In genomic region chr7:112939589-112940313, GRCh38 we compare ENCODE assay signal across 8 cellular contexts.
DNase-seq lines count a peak whose midpoint lies in the region; ATAC-seq and TF ChIP-seq lines count a peak whose summit lies in the region.

No MANE protein-coding gene starts in this region.

- peaks cover 8% of the 10 kb centered on the region for H3K79me1 ChIP-seq in trophoblast cell (ENCODE audit: low read length)

- H3K27me3 ChIP-seq in heart left ventricle (no peaks in the 10 kb centered on the region), trophoblast cell (ENCODE audit: insufficient read depth, low read length) (no peaks in the 10 kb centered on the region), transverse colon (no peaks in the 10 kb centered on the region)

- H4K91ac ChIP-seq in trophoblast cell (ENCODE audit: low read depth, low read length): peak overlapping the region; percentile 67

- no peaks in the 10 kb centered on the region for H3K9me3 ChIP-seq in heart left ventricle
- no peaks in the 10 kb centered on the region for H3K9me3 ChIP-seq in trophoblast cell (ENCODE audit: insufficient read depth, low read depth, low read length)
- H3K9me3 ChIP-seq in transverse colon: no peaks in the 10 kb centered on the region

- H3K9ac ChIP-seq in trophoblast cell (ENCODE audit: low read length): peak overlapping the region; percentile 88

- ATAC-seq in HG02852 (IDR thresholded peaks at IDR 0.05; ENCODE audit: unreplicated experiment) (peak; percentile 96), heart left ventricle (peak; percentile 98 to 99 (median 99))

- TF ChIP-seq EP300 in transverse colon (IDR thresholded peaks at IDR 0.05; ENCODE audit: low read depth): no peak

- peaks cover 5 to 41% (median 24%) of the 10 kb centered on the region in 12 donors for H3K4me1 ChIP-seq in heart left ventricle
- H3K4me1 ChIP-seq in trophoblast cell (ENCODE audit: control insufficient read depth in 1 of 2, insufficient read depth in 2 of 2, low read length in 2 of 2): peaks cover 3 to 6% of the 10 kb centered on the region in 2 experiments
- peaks cover 0 to 34% (median 13%) of the 10 kb centered on the region in 4 donors for H3K4me1 ChIP-seq in transverse colon

- H4K12ac ChIP-seq in trophoblast cell (ENCODE audit: low read depth, low read length): peak overlapping the region; percentile 66

- TF ChIP-seq POLR2A in heart left ventricle (IDR thresholded peaks at IDR 0.05): peak in 1 of 2 donors; percentile 79
- peak; percentile 54 for TF ChIP-seq POLR2A in transverse colon (IDR thresholded peaks at IDR 0.05)

- H2BK12ac ChIP-seq in trophoblast cell (ENCODE audit: low read length): no peak overlapping the region

- H3K27ac ChIP-seq in heart left ventricle: peak overlapping the region; percentile 47 to 90 (median 85)
- H3K27ac ChIP-seq in trophoblast cell (ENCODE audit: low read depth, low read length): peak overlapping the region; percentile 66
- H3K27ac ChIP-seq in transverse colon: peak overlapping the region; percentile 79 to 88 (median 84)

- H3K4ac ChIP-seq in trophoblast cell (ENCODE audit: low read depth, low read length): peak overlapping the region; percentile 9

- H2AK5ac ChIP-seq in trophoblast cell (ENCODE audit: low read length): no peak overlapping the region

- intact Hi-C loops in heart left ventricle (cut with DNase I): loop anchor here in 8 of 10 donors (5.0 to 10.0 kb wide), 4 partner anchors 145 to 178 kb away; partner anchors contain the start of genes SMIM30 (in 7 of the 8) and TMEM168 (in 2 of the 8)
- intact Hi-C loops in transverse colon (cut with DNase I; ENCODE audit: low total_unique reads): no loop called here

- H3K4me2 ChIP-seq in trophoblast cell (ENCODE audit: low read length): peak overlapping the region; percentile 91

- H3K36me3 ChIP-seq in heart left ventricle (no peaks in the 10 kb centered on the region), trophoblast cell (ENCODE audit: control insufficient read depth in 1 of 2, insufficient read depth in 2 of 2, low read length in 2 of 2) (no peaks in the 10 kb centered on the region), transverse colon (no peaks in the 10 kb centered on the region)

- peak overlapping the region; percentile 77 for H3K18ac ChIP-seq in trophoblast cell (ENCODE audit: low read length)

- peak overlapping the region; percentile 71 for H3K14ac ChIP-seq in trophoblast cell (ENCODE audit: low read length)

- 0 to 1% (median 0%) methylated on average over 40 to 53 of the region's 53 CpGs for WGBS in heart left ventricle, 4 donors
- WGBS in trophoblast cell (ENCODE audit: extremely low coverage, insufficient coverage, insufficient read length): no CpG with 5 or more reads among the region's 53 CpGs
- 0 to 1% methylated on average over 5 to 46 of the region's 53 CpGs for WGBS in transverse colon (ENCODE audit: low coverage in 1 of 2), 2 donors

- no peak for TF ChIP-seq CTCF in GM13976 (IDR thresholded peaks at IDR 0.05; ENCODE audit: borderline replicate concordance, control extremely low read depth, extremely low read depth, insufficient read depth, missing control alignments)
- peak in 1 of 12 donors; percentile 9 for TF ChIP-seq CTCF in heart left ventricle (IDR thresholded peaks at IDR 0.05)
- no peak for TF ChIP-seq CTCF in transverse colon (IDR thresholded peaks at IDR 0.05)

- peak overlapping the region; percentile 94 for H4K8ac ChIP-seq in trophoblast cell (ENCODE audit: low read depth, low read length)

- H2BK5ac ChIP-seq in trophoblast cell (ENCODE audit: low read depth, low read length, poor library complexity): peak overlapping the region; percentile 74

- peak overlapping the region; percentile 58 for H2AFZ ChIP-seq in trophoblast cell (ENCODE audit: insufficient read depth, low read length, poor library complexity)

- peak; percentile 95 for DNase-seq in GM13976 (ENCODE audit: low spot score)
- peak; percentile 96 for DNase-seq in NCI-H1436 treated with DMSO at 0.1 percent for 48 hours (lab: John Stamatoyannopoulos, UW)
- peak; percentile 99 for DNase-seq in T follicular helper cell (ENCODE audit: low read depth)
- DNase-seq in amniotic epithelial cell (ENCODE audit: low read depth): peak; percentile 98
- peak; percentile 99 to 100 (median 99) for DNase-seq in heart left ventricle
- peak; percentile 100 for DNase-seq in trophoblast cell
- DNase-seq in transverse colon: peak; percentile 100

- H3K4me3 ChIP-seq in heart left ventricle (peak overlapping the region; percentile 64 to 92 (median 82)), trophoblast cell (ENCODE audit: low read depth, low read length) (peak overlapping the region; percentile 85), transverse colon (peak overlapping the region; percentile 69 to 88 (median 86))

- no peak overlapping the region for H2BK120ac ChIP-seq in trophoblast cell (ENCODE audit: insufficient read depth, low read length, poor library complexity)

- in situ Hi-C loops in GM13976 (cut with MboI; ENCODE audit: low sequenced_read_pairs, unreplicated experiment) (no loop called here), transverse colon (cut with MboI; ENCODE audit: low pct_ligation_motif_present in 1 of 4, low pct_unique_long_range_greater_than_20kb in 1 of 4, low sequenced_read_pairs in 3 of 4) (no loop called here)

- H3K79me2 ChIP-seq in trophoblast cell (ENCODE audit: control insufficient read depth, insufficient read depth, low read length, poor library complexity): peaks cover 8% of the 10 kb centered on the region

- no peak overlapping the region for H3K23ac ChIP-seq in trophoblast cell (ENCODE audit: low read length)

Comparison
In these comparisons a context has a peak if more than half of its experiments do, and no peak if none do; other contexts are left out.
1. Peak in every context shown above with its lines: DNase-seq, ATAC-seq, H3K4me3 ChIP-seq and H3K27ac ChIP-seq.